18 cellular contexts compared by ENCODE assay signal in the genomic region with DNA sequence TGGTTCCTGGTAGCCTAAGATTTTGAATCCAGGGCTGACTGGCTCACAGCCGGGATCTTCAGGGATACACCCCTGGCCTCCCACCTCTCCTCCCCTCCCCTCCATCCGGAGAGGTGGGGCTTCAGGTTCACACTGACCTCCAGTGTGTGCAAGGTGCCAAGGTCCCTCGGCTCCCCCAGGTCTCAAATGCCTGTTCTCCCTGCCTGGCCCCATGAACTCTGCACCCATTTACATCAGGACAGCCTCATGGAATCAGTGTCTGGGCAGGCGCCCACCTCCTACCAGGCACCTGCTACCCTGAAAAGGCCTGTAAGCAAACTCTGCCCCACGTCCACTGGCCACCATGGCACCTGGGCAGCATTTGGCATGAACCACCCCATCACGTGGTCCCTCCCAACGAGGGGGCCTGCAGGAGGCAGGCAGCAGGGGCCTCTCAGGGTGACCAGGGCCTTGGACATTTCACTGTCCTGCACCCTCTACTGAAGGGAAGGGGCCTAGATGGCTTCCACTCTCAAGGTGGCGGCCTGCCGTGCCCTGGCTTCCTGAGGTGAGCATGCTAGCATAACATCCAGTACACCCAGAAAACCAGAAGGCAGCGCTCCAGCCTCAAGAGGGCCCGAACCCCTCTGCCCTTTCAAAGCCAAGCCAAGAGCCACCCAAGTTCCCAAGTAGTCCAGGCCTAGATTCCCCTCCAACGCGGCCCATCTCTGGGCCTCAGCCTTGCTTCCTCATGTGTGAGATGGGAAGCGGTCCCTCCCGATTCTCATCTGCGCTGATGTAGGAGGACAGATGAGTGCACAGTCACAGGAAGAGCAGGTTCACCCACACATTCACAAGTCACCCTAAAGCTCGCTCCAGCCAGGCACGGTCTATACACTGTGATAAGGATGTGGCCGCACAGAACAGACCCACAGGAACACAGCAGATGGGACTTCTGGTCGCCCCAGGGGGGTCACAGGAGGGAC. TPM values are rescaled to one million over a fixed set of nuclear protein-coding genes. Genes with fewer than 3 reads are reported as not detected.
A peak's percentile ranks its signal among the peaks of the same experiment; 100 is the strongest.
DNase-seq lines count a peak whose midpoint lies in the region; ATAC-seq, FAIRE-seq and TF ChIP-seq lines count a peak whose summit lies in the region.
"Had no signal": no experiment of that assay in that cellular context is flagged by ENCODE, and none has a peak within 500 bp of the region (broad histone marks: within the 10 kb centered on the region; RNA-seq: fewer than 3 reads in every experiment).

No MANE protein-coding gene starts in this region.

- no peak overlapping the region for H2BK15ac ChIP-seq in H1 (ENCODE audit: low read length)

- peaks cover 0 to 66% of the 10 kb centered on the region in 2 experiments; a peak in 3 of 4 replicates for H3K79me2 ChIP-seq in H1 (ENCODE audit: control insufficient read depth in 1 of 2, insufficient read depth in 2 of 2, low read length in 2 of 2)
- H3K79me2 ChIP-seq in neural progenitor cell (ENCODE audit: low read depth) = peaks cover 91% of the 10 kb centered on the region

- H3K27ac ChIP-seq in heart right ventricle (peak overlapping the region in 6 of 10 donors; percentile 20 to 81 (median 57)), heart left ventricle (peak overlapping the region in 6 of 12 donors; percentile 4 to 86 (median 72)), H1 (ENCODE audit: low read depth, low read length) (no peak overlapping the region), neural progenitor cell (no peak overlapping the region), SJCRH30 (no peak overlapping the region)
- H3K27ac ChIP-seq: neutrophil had no signal

- H2AK5ac ChIP-seq in H1 (ENCODE audit: low read depth, low read length) = 0 out of 2 replicates have a peak overlapping the region, but pooled peaks have one; percentile 53

- peaks cover 10 to 39% of the 10 kb centered on the region in 2 experiments for H4K20me1 ChIP-seq in H1 (replicated peaks in 1 of 2; ENCODE audit: control insufficient read depth in 1 of 2, insufficient read depth in 2 of 2, low read length in 2 of 2)
- peaks cover 99% of the 10 kb centered on the region for H4K20me1 ChIP-seq in neural progenitor cell (ENCODE audit: low read depth)

- peak; percentile 22 to 52; a peak in 3 of 4 replicates for TF ChIP-seq RAD21 in H1 (IDR thresholded peaks at IDR 0.05 in 1 of 2, conservative IDR thresholded peaks at IDR 0.05 in 1 of 2; ENCODE audit: low read depth in 2 of 2, low read length in 2 of 2)

- DNase-seq in heart right ventricle (no peak), heart left ventricle (no peak), H1 (ENCODE audit: low read depth in 1 of 2, low spot score in 2 of 2) (no peak), neural progenitor cell (ENCODE audit: low spot score) (no peak), SJCRH30 (no peak), SKM-1 treated with dmso at 0.1 percent for 144 hours (lab: John Stamatoyannopoulos, UW; ENCODE audit: unreplicated experiment) (no peak)
- no peak for DNase-seq in stimulated activated naive CD4-positive, alpha-beta T cell treated with Interleukin-2 at 50 U/mL for 16 hours (lab: John Stamatoyannopoulos, UW)
- DNase-seq: activated B cell treated with CpG ODN at 0.5 μM for 24 hours; CD8-positive, alpha-beta memory T cell; erythroblast; glutamatergic neuron; mesenchymal stem cell; stimulated activated CD4-positive, alpha-beta T cell treated with anti-CD3 and anti-CD28 coated beads, Interleukin-4, amount 100 ng/mL, for 24 hours; stimulated activated CD8-positive, alpha-beta memory T cell treated with anti-CD3 and anti-CD28 coated beads, Interleukin-4, amount 100 ng/mL, for 48 hours; trophoblast cell had no signal

- TF ChIP-seq EP300 in H1 (IDR thresholded peaks at IDR 0.05; ENCODE audit: borderline replicate concordance in 1 of 2, low read depth in 2 of 2, low read length in 2 of 2) = no peak

- no peak overlapping the region for H4K5ac ChIP-seq in H1 (ENCODE audit: insufficient read length, low read depth, low read length)

- POLR2A ChIA-PET in H1 (lab: Charles Lee; ENCODE audit: partially characterized antibody) = interaction anchor here (1.4 kb wide), 1 partner anchor 38 kb away, joined by 4 read pairs; no protein-coding TSS in a partner anchor

- no peaks in the 10 kb centered on the region for H3K9me3 ChIP-seq in heart right ventricle
- H3K9me3 ChIP-seq in heart left ventricle = no peaks in the 10 kb centered on the region
- no peaks in the 10 kb centered on the region for H3K9me3 ChIP-seq in H1 (ENCODE audit: insufficient read depth in 2 of 2, low read depth in 1 of 2, low read length in 1 of 2)
- no peaks in the 10 kb centered on the region for H3K9me3 ChIP-seq in neural progenitor cell (ENCODE audit: low read depth)
- H3K9me3 ChIP-seq in SJCRH30 (replicated peaks) = no peaks in the 10 kb centered on the region
- H3K9me3 ChIP-seq: neutrophil had no signal

- ATAC-seq in heart right ventricle (no peak), heart left ventricle (no peak), HG03025 (IDR thresholded peaks at IDR 0.05; ENCODE audit: low FRiP score, unreplicated experiment) (no peak)

- H3K9ac ChIP-seq in H1 (replicated peaks in 1 of 4; ENCODE audit: extremely low read depth in 1 of 4, low read depth in 3 of 4, low read length in 3 of 4) (no peak overlapping the region), neural progenitor cell (no peak overlapping the region)

- peaks cover 3% of the 10 kb centered on the region for H3K36me3 Mint-ChIP-seq in neural progenitor cell
- H3K36me3 Mint-ChIP-seq: CD8-positive, alpha-beta memory T cell had no signal

- no peak for FAIRE-seq in H1 (lab: Jason Lieb, UNC)

- no peak overlapping the region for H3K56ac ChIP-seq in H1 (replicated peaks; ENCODE audit: insufficient read length, low read depth, low read length)

- H2BK20ac ChIP-seq in H1 (ENCODE audit: low read length) = peak overlapping the region; percentile 13; the same call in 1 of the 2 replicates

- H3K4me3 ChIP-seq in heart right ventricle (no peak overlapping the region), heart left ventricle (no peak overlapping the region), H1 (ENCODE audit: extremely low read depth in 1 of 4, insufficient read depth in 2 of 4, low read depth in 3 of 4, low read length in 4 of 4) (no peak overlapping the region), neural progenitor cell (no peak overlapping the region), SJCRH30 (no peak overlapping the region)

- H4K8ac ChIP-seq in H1 (ENCODE audit: extremely low read depth, insufficient read depth, low read length) = no peak overlapping the region

- H3K18ac ChIP-seq in H1 (ENCODE audit: extremely low read depth, low read length) = no peak overlapping the region

- peak overlapping the region; percentile 92 for H3K27ac Mint-ChIP-seq in neural progenitor cell
- H3K27ac Mint-ChIP-seq: activated B cell treated with CpG ODN at 0.5 μM for 24 hours; dendritic cell treated with granulocyte-macrophage colony-stimulating factor and Interleukin-4, amounts not matched to agents 40 ng/mL and 50 ng/mL, for 4 days had no signal

- peaks cover 87% of the 10 kb centered on the region for H3K4me1 Mint-ChIP-seq in neural progenitor cell
- H3K4me1 Mint-ChIP-seq: activated B cell treated with CpG ODN at 0.5 μM for 24 hours had no signal

- no peak overlapping the region for H2BK120ac ChIP-seq in H1 (replicated peaks; ENCODE audit: low read depth, low read length)

- peaks cover 29 to 100% (median 83%) of the 10 kb centered on the region in 9 donors for H3K4me1 ChIP-seq in heart right ventricle
- peaks cover 6 to 92% (median 70%) of the 10 kb centered on the region in 12 donors for H3K4me1 ChIP-seq in heart left ventricle
- peaks cover 20 to 72% (median 53%) of the 10 kb centered on the region in 4 experiments for H3K4me1 ChIP-seq in H1 (replicated peaks in 1 of 4; ENCODE audit: control insufficient read depth in 3 of 4, insufficient read depth in 4 of 4, low read length in 3 of 4)
- peaks cover 71% of the 10 kb centered on the region for H3K4me1 ChIP-seq in neural progenitor cell
- H3K4me1 ChIP-seq in SJCRH30 = peaks cover 36% of the 10 kb centered on the region

- H2BK5ac ChIP-seq in H1 (ENCODE audit: low read depth, low read length) = 0 out of 2 replicates have a peak overlapping the region, but pooled peaks have one; percentile 35

- peak overlapping the region; percentile 63 for H3K4me3 Mint-ChIP-seq in neural progenitor cell
- H3K4me3 Mint-ChIP-seq: activated B cell treated with CpG ODN at 0.5 μM for 24 hours; CD8-positive, alpha-beta memory T cell; dendritic cell treated with granulocyte-macrophage colony-stimulating factor and Interleukin-4, amounts not matched to agents 40 ng/mL and 50 ng/mL, for 4 days had no signal

- H3K4ac ChIP-seq in H1 (replicated peaks; ENCODE audit: insufficient read length, low read depth, low read length) = no peak overlapping the region

- H4K91ac ChIP-seq in H1 (replicated peaks; ENCODE audit: insufficient read length, low read length) = peak overlapping the region; percentile 54

- CTCF ChIA-PET in H1 (lab: Charles Lee; ENCODE audit: partially characterized antibody) = interaction anchor here (1.0 to 2.7 kb wide), 9 partner anchors 8 to 62 kb away, joined by 3 to 18 read pairs (median 4); no protein-coding TSS in a partner anchor

- H2AFZ ChIP-seq in H1 (ENCODE audit: low read length) (no peak overlapping the region), neural progenitor cell (replicated peaks) (no peak overlapping the region)

- intact Hi-C loops in heart right ventricle (cut with DNase I) (loop anchor here in 2 of 10 donors (5.0 kb wide), 1 partner anchor 36 kb away; a partner anchor contains a TSS), heart left ventricle (cut with DNase I) (loop anchor here in 4 of 10 donors (5.0 kb wide), 1 partner anchor 36 kb away; a partner anchor contains a TSS)

- no peak overlapping the region for H3K14ac ChIP-seq in H1 (ENCODE audit: insufficient read length)

- TF ChIP-seq POLR2A in heart left ventricle (IDR thresholded peaks at IDR 0.05) (no peak), H1 (IDR thresholded peaks at IDR 0.05; ENCODE audit: control extremely low read depth in 1 of 2, low read depth in 2 of 2, low read length in 2 of 2) (no peak)

- H3K36me3 ChIP-seq in heart right ventricle (no peaks in the 10 kb centered on the region), heart left ventricle (no peaks in the 10 kb centered on the region), H1 (ENCODE audit: control insufficient read depth in 2 of 4, insufficient read depth in 4 of 4, low read length in 3 of 4) (no peaks in the 10 kb centered on the region), neural progenitor cell (no peaks in the 10 kb centered on the region), SJCRH30 (no peaks in the 10 kb centered on the region)
- H3K36me3 ChIP-seq: neutrophil had no signal

- peak overlapping the region; percentile 50; the same call in 1 of the 2 replicates for H2BK12ac ChIP-seq in H1 (ENCODE audit: low read depth, low read length)

- no peak overlapping the region for H3K4me2 ChIP-seq in H1 (ENCODE audit: insufficient read depth in 1 of 2, low read depth in 2 of 2, low read length in 2 of 2)
- H3K4me2 ChIP-seq in neural progenitor cell = no peak overlapping the region

- H3K9me3 Mint-ChIP-seq in neural progenitor cell = no peaks in the 10 kb centered on the region
- H3K9me3 Mint-ChIP-seq: activated B cell treated with CpG ODN at 0.5 μM for 24 hours; CD8-positive, alpha-beta memory T cell; dendritic cell treated with granulocyte-macrophage colony-stimulating factor and Interleukin-4, amounts not matched to agents 40 ng/mL and 50 ng/mL, for 4 days had no signal

- H3K27me3 ChIP-seq in heart right ventricle (no peaks in the 10 kb centered on the region), heart left ventricle (no peaks in the 10 kb centered on the region), H1 (replicated peaks in 1 of 4; ENCODE audit: control insufficient read depth in 3 of 4, extremely low read depth in 1 of 4, insufficient read depth in 3 of 4, low read length in 3 of 4) (no peaks in the 10 kb centered on the region), neural progenitor cell (no peaks in the 10 kb centered on the region), SJCRH30 (no peaks in the 10 kb centered on the region)

- TF ChIP-seq CTCF in heart right ventricle (IDR thresholded peaks at IDR 0.05) (no peak), heart left ventricle (IDR thresholded peaks at IDR 0.05) (no peak), H1 (IDR thresholded peaks at IDR 0.05; ENCODE audit: control extremely low read depth in 1 of 3, insufficient read depth in 1 of 3, low read depth in 1 of 3, low read length in 3 of 3) (0 out of 4 replicates have a peak, but pooled peaks of 1 of the 3 experiments have one; percentile 11), neural progenitor cell (IDR thresholded peaks at IDR 0.05) (no peak)

- peaks cover 40% of the 10 kb centered on the region for H3F3A ChIP-seq in neural progenitor cell (ENCODE audit: low read depth)

- H3K23me2 ChIP-seq in H1 (ENCODE audit: low read depth, low read length) = 0 out of 2 replicates have a peak, but pooled peaks cover 2% of the 10 kb centered on the region

- peaks cover 13% of the 10 kb centered on the region for H3K27me3 Mint-ChIP-seq in neural progenitor cell (ENCODE audit: insufficient read depth, low read depth)
- H3K27me3 Mint-ChIP-seq: CD8-positive, alpha-beta memory T cell had no signal

- 88 to 91% methylated on average over 20 of the region's 20 CpGs for WGBS in heart right ventricle, 2 donors
- WGBS in heart left ventricle, 4 donors = 83 to 91% (median 87%) methylated on average over 10 to 20 of the region's 20 CpGs
- 89% methylated on average over 20 of the region's 20 CpGs; no CpG with 5 or more reads in 1 of the 2 experiments for whole genome bisulfite sequencing in H1 (ENCODE audit: extremely low coverage in 1 of 2, insufficient coverage in 1 of 2, insufficient read length in 1 of 2, insufficient replicate concordance in 2 of 2, low coverage in 1 of 2, low lambda C conversion rate in 2 of 2, missing lambda C conversion rate in 1 of 2), 2 experiments

- H3K79me1 ChIP-seq in H1 (ENCODE audit: low read depth, low read length) = peaks cover 28% of the 10 kb centered on the region

- H3K23ac ChIP-seq in H1 (ENCODE audit: insufficient read length) = no peak overlapping the region

RNA-seq across cellular contexts. Expression of a gene that starts 37.3 kb away (rescaled TPM):
- total RNA-seq in heart right ventricle (10 to 100 TPM; 28.7 to 50.2 (median 32.1) TPM), heart left ventricle (10 to 100 TPM; 22.5 to 45.4 (median 29.2) TPM), neural progenitor cell (ENCODE audit: low replicate concordance) (19.0 and 41.3 TPM in 2 replicates)
- polyA plus RNA-seq in heart right ventricle (10 to 100 TPM in 1 of 2 donors, 1 to 10 TPM in 1; 9.0 to 23.8 TPM), heart left ventricle (10 to 100 TPM; 29.7 to 43.5 TPM), H1 (2011; rRNA removed) (16.8 and 26.4 TPM in 2 replicates)
- total RNA-seq in H1 (2021; fragmentation: NEBNext Ultra II Directional; extraction: Animal tissue kit (Norgen Biotek cat#: 25700)) = 35.8 and 38.6 TPM in 2 replicates
- polyA plus RNA-seq in H1 (2011; cell fraction: cytosol; rRNA removed) = 18.1 TPM
- 31.7 TPM for polyA plus RNA-seq in H1 (2011; cell fraction: nucleus; rRNA removed)
- 18.2 to 30.0 TPM (median 25.2 TPM) in 4 replicates for polyA plus RNA-seq in H1 (2012, experiment 1 of 2)
- 32.9 TPM for polyA plus RNA-seq in H1 (2012, experiment 2 of 2)
- 15.1 TPM for polyA plus RNA-seq in H1 (2013, experiment 1 of 2)
- 15.5 TPM for polyA plus RNA-seq in H1 (2013, experiment 2 of 2)
- polyA minus RNA-seq in H1 (2011; rRNA and poly(A)+ RNA removed) = 22.2 and 22.8 TPM in 2 replicates
- 23.3 TPM for polyA minus RNA-seq in H1 (2011; cell fraction: cytosol; rRNA and poly(A)+ RNA removed)
- 19.6 TPM for polyA minus RNA-seq in H1 (2011; cell fraction: nucleus; rRNA and poly(A)+ RNA removed)
- total RNA-seq in SJCRH30 (2014; rRNA removed; shearing (Covaris generic)) = 12.2 and 12.9 TPM in 2 replicates

Comparison
In these comparisons a context has a peak if more than half of its experiments do, and no peak if none do; other contexts are left out.
1. H3K27ac ChIP-seq: peak in heart right ventricle (6 of 10); none in H1 (single experiment), neural progenitor cell (single experiment) and SJCRH30 (single experiment).